ENCODE assay signal across 19 cellular contexts in the genomic region with DNA sequence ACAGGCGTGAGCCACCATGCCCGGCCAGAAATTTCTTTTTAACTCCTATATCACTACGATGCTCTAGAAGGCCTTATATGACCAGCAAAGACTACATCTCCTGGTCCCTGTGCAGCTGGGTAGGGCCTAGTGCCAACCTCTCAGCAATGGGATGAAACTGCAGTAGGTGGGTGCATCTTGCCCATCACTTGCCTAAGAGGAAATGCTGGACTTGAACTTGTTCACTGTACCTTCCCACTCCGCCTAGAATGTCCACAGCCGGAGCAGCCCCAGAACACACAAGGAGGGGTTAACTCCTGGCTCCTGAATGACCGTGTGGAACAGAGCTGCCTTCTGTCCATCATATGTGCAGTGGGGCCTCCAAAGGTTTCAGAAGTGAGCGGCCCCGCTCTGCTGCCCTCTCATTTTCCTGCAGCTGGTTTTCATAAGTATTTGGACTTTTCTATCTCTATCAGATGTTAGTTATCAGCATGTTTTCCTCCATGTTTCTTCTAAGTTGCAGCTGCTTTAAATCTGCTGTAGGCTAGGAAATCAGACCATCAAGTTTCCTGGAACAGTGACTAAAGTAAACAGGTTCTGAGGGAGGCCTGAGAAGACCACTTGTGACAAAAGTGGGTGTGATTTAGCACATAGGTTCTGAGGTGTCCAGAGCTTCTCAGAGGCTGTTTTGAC. TPM values are rescaled to one million over a fixed set of nuclear protein-coding genes. Genes with fewer than 3 reads are reported as not detected.
A peak's percentile ranks its signal among the peaks of the same experiment; 100 is the strongest.
DNase-seq lines count a peak whose midpoint lies in the region; ATAC-seq, FAIRE-seq and TF ChIP-seq lines count a peak whose summit lies in the region.
"Had no signal": no experiment of that assay in that cellular context is flagged by ENCODE, and none has a peak within 500 bp of the region (broad histone marks: within the 10 kb centered on the region; RNA-seq: fewer than 3 reads in every experiment).

No MANE protein-coding gene starts in this region.

- FAIRE-seq in K562 (lab: Jason Lieb, UNC), result peak; percentile 72
- FAIRE-seq: bronchial epithelial cell, GM12892, urothelium cell line had no signal

- peaks cover 33% of the 10 kb centered on the region for H3K4me1 Mint-ChIP-seq in mesothelial cell of epicardium

- intact Hi-C loops in K562 (cut with micrococcal nuclease) (no loop called here), upper lobe of right lung (cut with DNase I) (no loop called here)

- H3K4me1 ChIP-seq in HUES64 (ENCODE audit: insufficient read depth, low read length) (peaks cover 23% of the 10 kb centered on the region), K562 (replicated peaks in 1 of 2; ENCODE audit: control insufficient read depth in 2 of 2, insufficient read depth in 2 of 2, low read length in 2 of 2) (peaks cover 15 to 38% of the 10 kb centered on the region in 2 experiments), upper lobe of right lung (peaks cover 27% of the 10 kb centered on the region)

- DNase-seq in K562 (ENCODE audit: extremely low read depth in 1 of 4, low spot score in 3 of 4) (peak in 2 of 4 experiments; percentile 47 to 68), mesothelial cell of epicardium (ENCODE audit: low spot score in 2 of 2, unreplicated experiment in 2 of 2) (no peak), upper lobe of right lung (no peak)
- DNase-seq in activated T-cell treated with anti-CD3 and anti-CD28 coated beads, Interleukin-2, amount 50 U/mL, for 1 hour, result no peak
- DNase-seq: activated CD4-positive, alpha-beta T cell treated with anti-CD3 and anti-CD28 coated beads, Interleukin-2, amount 50 U/mL, for 4 hours; activated CD8-positive, alpha-beta memory T cell treated with anti-CD3 and anti-CD28 coated beads, Interleukin-2, amount 50 U/mL, for 4 hours; activated gamma-delta T cell; DMS79; left colon; nephron progenitor cell; NK-92 treated with Interleukin-12 subunit alpha and Interleukin-12 subunit beta, amount 100 ng/mL, for 24 hours had no signal

- H3K9me3 ChIP-seq in HUES64 (ENCODE audit: insufficient read depth, low read depth, low read length) (no peaks in the 10 kb centered on the region), K562 (replicated peaks; ENCODE audit: control insufficient read depth, insufficient read depth, low read depth, low read length) (0 out of 2 replicates have a peak, but pooled peaks cover 5% of the 10 kb centered on the region), upper lobe of right lung (no peaks in the 10 kb centered on the region)
- H3K9me3 ChIP-seq: adrenal gland had no signal

- H3K27ac ChIP-seq in HUES64 (ENCODE audit: low read depth, low read length), result peak overlapping the region; percentile 99; the same call in 1 of the 2 replicates
- peak overlapping the region; percentile 95 for H3K27ac ChIP-seq in K562 (ENCODE audit: extremely low read depth, low read depth, low read length)
- peak overlapping the region; percentile 20 for H3K27ac ChIP-seq in upper lobe of right lung
- H3K27ac ChIP-seq: coronary artery had no signal

- H3K27me3 Mint-ChIP-seq in mesothelial cell of epicardium (ENCODE audit: low read depth), result no peaks in the 10 kb centered on the region

- H3K79me2 ChIP-seq in K562 (ENCODE audit: control insufficient read depth, insufficient read depth, low read length), result peaks cover 16% of the 10 kb centered on the region; the same call in 2 of the 3 replicates

- H3K9me1 ChIP-seq in K562 (ENCODE audit: control insufficient read depth, insufficient read depth, low read length), result no peaks in the 10 kb centered on the region

- no TSS peak for BruUV-seq in K562 (replicated peaks; lab: Mats Ljungman, UMichigan)

- H2AFZ ChIP-seq in K562 (ENCODE audit: low read depth, low read length), result peak overlapping the region; percentile 46

- H3K27me3 ChIP-seq in HUES64 (ENCODE audit: insufficient read depth, low read length) (no peaks in the 10 kb centered on the region), K562 (ENCODE audit: control insufficient read depth in 2 of 2, insufficient read depth in 2 of 2, low read length in 2 of 2) (no peaks in the 10 kb centered on the region), upper lobe of right lung (no peaks in the 10 kb centered on the region)
- H3K27me3 ChIP-seq: adrenal gland had no signal

- H3K4me3 ChIP-seq in HUES64 (ENCODE audit: low read length) (no peak overlapping the region), K562 (no peak overlapping the region), upper lobe of right lung (no peak overlapping the region)
- H3K4me3 ChIP-seq: adrenal gland, coronary artery had no signal

- in situ Hi-C loops in K562 (cut with MboI), result no loop called here

- CTCF ChIA-PET in K562 (lab: Yijun Ruan, JAX; ENCODE audit: low intra/inter-chr PET ratio), result no interaction called here

- H4K20me1 ChIP-seq in K562 (replicated peaks; ENCODE audit: control insufficient read depth, insufficient read depth, low read length), result no peaks in the 10 kb centered on the region

- 94% methylated on average over 8 of the region's 8 CpGs for WGBS in HUES64
- WGBS in K562 (ENCODE audit: insufficient coverage, low coverage, missing lambda C conversion rate), result 51% methylated on average over 8 of the region's 8 CpGs

- TF ChIP-seq RAD21 in K562 (CRISPR knock-in tag; conservative IDR thresholded peaks at IDR 0.05 in 1 of 2, IDR thresholded peaks at IDR 0.05 in 1 of 2), result no peak

- peak; percentile 57 for ATAC-seq in K562
- no peak for ATAC-seq in upper lobe of right lung
- ATAC-seq in HG02678 (IDR thresholded peaks at IDR 0.05; ENCODE audit: unreplicated experiment), result no peak
- ATAC-seq in GM18907 (IDR thresholded peaks at IDR 0.05; ENCODE audit: unreplicated experiment), result no peak
- ATAC-seq: left colon had no signal

- no peak; the same call in 1 of the 2 replicates for TF ChIP-seq EP300 in K562 (IDR thresholded peaks at IDR 0.05; ENCODE audit: low read length)

- peak overlapping the region; percentile 35 for H3K4me2 ChIP-seq in K562 (ENCODE audit: insufficient read depth, low read length)

- no peaks in the 10 kb centered on the region for H3K9me3 Mint-ChIP-seq in mesothelial cell of epicardium

- no peak for TF ChIP-seq POLR2A in K562 (conservative IDR thresholded peaks at IDR 0.05)

- TF ChIP-seq CTCF in K562 (IDR thresholded peaks at IDR 0.05 in 2 of 3, conservative IDR thresholded peaks at IDR 0.05 in 1 of 3; ENCODE audit: insufficient read depth in 2 of 3, low read depth in 1 of 3, low read length in 3 of 3), result no peak
- no peak for TF ChIP-seq CTCF in mesothelial cell of epicardium (IDR thresholded peaks at IDR 0.05; ENCODE audit: unreplicated experiment)
- TF ChIP-seq CTCF in upper lobe of right lung (IDR thresholded peaks at IDR 0.05), result no peak

- H3K36me3 Mint-ChIP-seq in mesothelial cell of epicardium, result peaks cover under 1% of the 10 kb centered on the region

- POLR2A ChIA-PET in K562 (lab: Yijun Ruan, JAX), result interaction anchor here (0.6 to 3.3 kb wide), 11 partner anchors 11 to 257 kb away, joined by 3 to 15 read pairs (median 4); a partner anchor contains a TSS

- peak overlapping the region; percentile 72 for H3K27ac Mint-ChIP-seq in mesothelial cell of epicardium

- H3K9ac ChIP-seq in HUES64 (ENCODE audit: low read depth, low read length) (no peak overlapping the region), K562 (ENCODE audit: insufficient read depth in 1 of 2, low read depth in 2 of 2, low read length in 2 of 2) (peak overlapping the region; percentile 43 to 85; a peak in 3 of 4 replicates)

- H3K36me3 ChIP-seq in HUES64 (ENCODE audit: insufficient read depth, low read length), result no peaks in the 10 kb centered on the region
- peaks cover 11% of the 10 kb centered on the region for H3K36me3 ChIP-seq in K562 (ENCODE audit: control insufficient read depth, insufficient read depth, low read length)
- H3K36me3 ChIP-seq in upper lobe of right lung, result no peaks in the 10 kb centered on the region
- H3K36me3 ChIP-seq: adrenal gland had no signal

- no peak overlapping the region for H3K4me3 Mint-ChIP-seq in mesothelial cell of epicardium

TF ChIP-seq in K562, 482 proteins besides CTCF, POLR2A, EP300 and RAD21 (continues in another document):
- peak; percentile 69; the same call in 1 of the 2 replicates for TF ChIP-seq ZNF583 (CRISPR knock-in tag; IDR thresholded peaks at IDR 0.05)
- TF ChIP-seq PHF21A (IDR thresholded peaks at IDR 0.05; ENCODE audit: borderline replicate concordance, low read depth), result no peak
- TF ChIP-seq, protein P1, sequence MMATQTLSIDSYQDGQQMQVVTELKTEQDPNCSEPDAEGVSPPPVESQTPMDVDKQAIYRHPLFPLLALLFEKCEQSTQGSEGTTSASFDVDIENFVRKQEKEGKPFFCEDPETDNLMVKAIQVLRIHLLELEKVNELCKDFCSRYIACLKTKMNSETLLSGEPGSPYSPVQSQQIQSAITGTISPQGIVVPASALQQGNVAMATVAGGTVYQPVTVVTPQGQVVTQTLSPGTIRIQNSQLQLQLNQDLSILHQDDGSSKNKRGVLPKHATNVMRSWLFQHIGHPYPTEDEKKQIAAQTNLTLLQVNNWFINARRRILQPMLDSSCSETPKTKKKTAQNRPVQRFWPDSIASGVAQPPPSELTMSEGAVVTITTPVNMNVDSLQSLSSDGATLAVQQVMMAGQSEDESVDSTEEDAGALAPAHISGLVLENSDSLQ (IDR thresholded peaks at IDR 0.05), result peak; percentile 79
- TF ChIP-seq L3MBTL2 (IDR thresholded peaks at IDR 0.05), result peak; percentile 36; the same call in 1 of the 2 replicates
- no peak for TF ChIP-seq NR2C2 (CRISPR knock-in tag; IDR thresholded peaks at IDR 0.05)
- TF ChIP-seq NR2C2 (tag; IDR thresholded peaks at IDR 0.05), result no peak; the same call in 1 of the 2 replicates

RNA-seq across cellular contexts. Expression of a gene that starts 52.5 kb away (rescaled TPM):
- 63.7 TPM for polyA plus RNA-seq in HUES64 (2013, experiment 1 of 2)
- polyA plus RNA-seq in HUES64 (2013, experiment 2 of 2), result 76.2 TPM
- 209 and 630 TPM in 2 replicates for total RNA-seq in K562 (2011; cell fraction: chromatin; rRNA removed; ENCODE audit: low replicate concordance)
- 107 and 151 TPM in 2 replicates for total RNA-seq in K562 (2011; cell fraction: nucleolus; rRNA removed)
- 261 and 301 TPM in 2 replicates for total RNA-seq in K562 (2011; cell fraction: nucleoplasm; rRNA removed)
- total RNA-seq in K562 (2014; rRNA removed), result 51.1 and 51.8 TPM in 2 replicates
- total RNA-seq in K562 (2014; rRNA removed; fragmentation: Illumina TruSeq; extraction: Trizol), result 91.0 and 106 TPM in 2 replicates
- total RNA-seq in K562 (2015; rRNA removed; fragmentation: Illumina TruSeq; extraction: Trizol), result 68.1 and 75.0 TPM in 2 replicates
- total RNA-seq in K562 (2021), result 91.7 and 100 TPM in 2 replicates
- 164 and 229 TPM in 2 replicates for polyA plus RNA-seq in K562 (2011; rRNA removed)
- 131 and 284 TPM in 2 replicates for polyA plus RNA-seq in K562 (2011; cell fraction: cytosol; rRNA removed)
- polyA plus RNA-seq in K562 (2011; cell fraction: nucleus; rRNA removed), result 372 and 557 TPM in 2 replicates
- 64.3 and 80.1 TPM in 2 replicates for polyA plus RNA-seq in K562 (2012)
- 81.1 and 94.7 TPM in 2 replicates for polyA plus RNA-seq in K562 (2014; fragmentation: Illumina TruSeq; extraction: Trizol)
- polyA plus RNA-seq in K562 (2014; fragmentation: Nextera tagmentation; extraction: Ambion mirVana), result 10 to 100 TPM; 22.8 to 29.8 TPM
- 118 and 163 TPM in 2 replicates for polyA plus RNA-seq in K562 (2014; rRNA removed)
- 83.8 and 95.9 TPM in 2 replicates for polyA minus RNA-seq in K562 (2011; rRNA and poly(A)+ RNA removed)
- polyA minus RNA-seq in K562 (2011; cell fraction: cytosol; rRNA and poly(A)+ RNA removed), result 38.2 and 47.6 TPM in 2 replicates
- 92.9 and 111 TPM in 2 replicates for polyA minus RNA-seq in K562 (2011; cell fraction: nucleus; rRNA and poly(A)+ RNA removed)
- total RNA-seq in mesothelial cell of epicardium, result 768 to 806 TPM (median 799 TPM) in 3 replicates
- total RNA-seq in upper lobe of right lung, result 360 TPM

Comparison
In these comparisons a context has a peak if more than half of its experiments do, and no peak if none do; other contexts are left out.
1. H3K27ac ChIP-seq: peak in every context shown above with its lines; median percentile 99 in HUES64; 95 in K562; 20 in upper lobe of right lung.